8 cellular contexts compared by ENCODE assay signal in the genomic region with DNA sequence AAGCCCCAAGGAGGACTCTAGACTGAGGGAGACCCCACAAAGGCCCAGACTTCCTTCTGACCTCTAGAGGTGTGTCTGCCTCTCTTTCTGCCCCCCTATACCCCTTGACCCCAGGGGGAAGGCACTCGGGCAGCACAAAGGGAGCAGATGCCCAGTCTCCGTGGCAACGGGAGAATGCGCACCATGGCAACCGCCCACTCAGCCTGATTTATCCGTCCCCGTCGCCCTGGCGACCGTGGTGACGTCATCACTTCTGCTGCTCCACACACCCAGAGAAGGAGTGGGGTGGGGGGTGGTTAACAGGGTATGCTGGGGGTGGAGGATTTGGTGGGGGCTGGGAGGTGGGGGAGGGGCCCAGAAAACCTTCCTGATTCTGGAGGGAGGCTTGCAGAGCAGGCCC. TPM values are rescaled to one million over a fixed set of nuclear protein-coding genes. Genes with fewer than 3 reads are reported as not detected.
DNase-seq lines count a peak whose midpoint lies in the region; ATAC-seq and TF ChIP-seq lines count a peak whose summit lies in the region.

No MANE protein-coding gene starts in this region.

- H3K27ac ChIP-seq in dorsolateral prefrontal cortex = peak overlapping the region in 57 of 59 donors; percentile 51 to 95 (median 79)

- peak overlapping the region in 18 of 59 donors; percentile 0 to 68 (median 22) for H3K4me3 ChIP-seq in dorsolateral prefrontal cortex

- DNase-seq in NCI-H146 (lab: John Stamatoyannopoulos, UW) (peak; percentile 64), NCI-H146 treated with DMSO at 0.1 percent for 48 hours (lab: John Stamatoyannopoulos, UW; ENCODE audit: unreplicated experiment) (no peak), RPMI8226 (peak; percentile 54), dorsolateral prefrontal cortex (peak; percentile 69 to 95 (median 92)), GM19240 (ENCODE audit: insufficient read length, low spot score) (no peak), NCI-H2107 treated with DMSO at 0.1 percent for 48 hours (lab: John Stamatoyannopoulos, UW; ENCODE audit: unreplicated experiment) (no peak)
- peak; percentile 26 for DNase-seq in stimulated activated CD4-positive, alpha-beta T cell treated with anti-CD3 and anti-CD28 coated beads, Interleukin-2, amount 100 ng/mL, for 4 hours (ENCODE audit: low read depth)

- H3K27me3 ChIP-seq in dorsolateral prefrontal cortex = no peaks in the 10 kb centered on the region

- intact Hi-C loops in dorsolateral prefrontal cortex (cut with DNase I) = no loop called here

- no peak for ATAC-seq in GM21619 (IDR thresholded peaks at IDR 0.05; ENCODE audit: unreplicated experiment)

- TF ChIP-seq CTCF in dorsolateral prefrontal cortex (IDR thresholded peaks at IDR 0.05 in 54 of 56, conservative IDR thresholded peaks at IDR 0.05 in 2 of 56; ENCODE audit: low read depth in 1 of 56, partially characterized antibody in 56 of 56) = no peak

RNA-seq across cellular contexts. Expression of a gene that starts 6.4 kb away (rescaled TPM):
- 100 to 1,000 TPM in 11 of 120 experiments, 10 to 100 TPM in 109; 19.5 to 121 (median 75.3) TPM for total RNA-seq in dorsolateral prefrontal cortex

RNA-seq across cellular contexts. Expression of a gene that starts 11.1 kb away (rescaled TPM):
- total RNA-seq in dorsolateral prefrontal cortex = 10 to 100 TPM in 28 of 120 experiments, 1 to 10 TPM in 89, under 1 TPM in 2, not detected in 1; 0.64 to 17.9 (median 7.5) TPM

RNA-seq across cellular contexts. Expression of a gene that starts 53.1 kb away (rescaled TPM):
- total RNA-seq in dorsolateral prefrontal cortex = 10 to 100 TPM; 31.5 to 89.2 (median 54.5) TPM

Comparison
In these comparisons a context has a peak if more than half of its experiments do, and no peak if none do; other contexts are left out.
1. DNase-seq: peak in NCI-H146 (single experiment), RPMI8226 (single experiment), dorsolateral prefrontal cortex (10 of 10) and stimulated activated CD4-positive, alpha-beta T cell treated with anti-CD3 and anti-CD28 coated beads, Interleukin-2, amount 100 ng/mL, for 4 hours (single experiment); none in NCI-H146 treated with DMSO at 0.1 percent for 48 hours (single experiment), GM19240 (single experiment) and NCI-H2107 treated with DMSO at 0.1 percent for 48 hours (single experiment).